Comparison of ENCODE assay signal across 9 cellular contexts in genomic region chr6:30727920-30728605, GRCh38. TPM values are rescaled to one million over a fixed set of nuclear protein-coding genes. Genes with fewer than 3 reads are reported as not detected.
DNase-seq lines count a peak whose midpoint lies in the region; ATAC-seq and TF ChIP-seq lines count a peak whose summit lies in the region.
"Had no signal": no experiment of that assay in that cellular context is flagged by ENCODE, and none has a peak within 500 bp of the region (broad histone marks: within the 10 kb centered on the region; RNA-seq: fewer than 3 reads in every experiment).

No MANE protein-coding gene starts in this region.

- no peak overlapping the region for H3K4me2 ChIP-seq in fibroblast of lung (ENCODE audit: extremely low read depth, insufficient read depth, low read length)

- H3K36me3 Mint-ChIP-seq in activated T-cell treated with anti-CD3 and anti-CD28 coated beads, Interleukin-2, amount 50 U/mL, for 72 hours (ENCODE audit: insufficient read depth in 2 of 2) = peaks cover 19 to 27% of the 10 kb centered on the region in 2 donors

- H3K27me3 ChIP-seq in RWPE2 (ENCODE audit: insufficient read depth, poor library complexity, severe bottlenecking) = no peaks in the 10 kb centered on the region
- H3K27me3 ChIP-seq in fibroblast of lung (ENCODE audit: control insufficient read depth, insufficient read depth, low read length) = no peaks in the 10 kb centered on the region
- no peaks in the 10 kb centered on the region for H3K27me3 ChIP-seq in suprapubic skin

- H3K4me3 Mint-ChIP-seq in activated T-cell treated with anti-CD3 and anti-CD28 coated beads, Interleukin-2, amount 50 U/mL, for 72 hours = no peak overlapping the region

- H3K4me1 ChIP-seq in RWPE2 (ENCODE audit: insufficient read depth, poor library complexity, severe bottlenecking) = peaks cover under 1% of the 10 kb centered on the region
- peaks cover 13% of the 10 kb centered on the region for H3K4me1 ChIP-seq in fibroblast of lung (ENCODE audit: control insufficient read depth, extremely low read depth, insufficient read depth, low read length)
- peaks cover 49% of the 10 kb centered on the region for H3K4me1 ChIP-seq in suprapubic skin

- no peak for DNase-seq in activated T-cell treated with anti-CD3 and anti-CD28 coated beads, Interleukin-2, amount 50 U/mL, for 72 hours
- DNase-seq in activated T-cell treated with anti-CD3 and anti-CD28 coated beads, Interleukin-2, amount 50 U/mL, for 48 hours = no peak
- DNase-seq in RWPE2 (ENCODE audit: low spot score) = no peak
- DNase-seq in fibroblast of lung (ENCODE audit: low read depth in 2 of 2) = peak; percentile 59 to 73
- DNase-seq in suprapubic skin (ENCODE audit: low spot score in 2 of 2) = no peak
- DNase-seq in anterior cingulate cortex (lab: John Stamatoyannopoulos, UW) = no peak
- DNase-seq in DMS79 (lab: John Stamatoyannopoulos, UW) = no peak
- DNase-seq: mucosa of descending colon had no signal

- H3K27ac ChIP-seq in RWPE2 (ENCODE audit: poor library complexity, severe bottlenecking) = peak overlapping the region; percentile 96
- H3K27ac ChIP-seq in fibroblast of lung (ENCODE audit: insufficient read depth, low read length) = peak overlapping the region; percentile 15
- H3K27ac ChIP-seq in suprapubic skin = peak overlapping the region; percentile 3

- H3K9me3 Mint-ChIP-seq in activated T-cell treated with anti-CD3 and anti-CD28 coated beads, Interleukin-2, amount 50 U/mL, for 72 hours = no peaks in the 10 kb centered on the region

- H3K27me3 Mint-ChIP-seq in activated T-cell treated with anti-CD3 and anti-CD28 coated beads, Interleukin-2, amount 50 U/mL, for 72 hours (ENCODE audit: low read depth) = no peaks in the 10 kb centered on the region

- H3K4me3 ChIP-seq in RWPE2 (ENCODE audit: severe bottlenecking) (no peak overlapping the region), fibroblast of lung (replicated peaks in 1 of 4; ENCODE audit: control extremely low read depth in 1 of 4, insufficient read depth in 1 of 4, low read depth in 3 of 4, low read length in 4 of 4) (no peak overlapping the region), suprapubic skin (no peak overlapping the region)
- H3K4me3 ChIP-seq: mucosa of descending colon had no signal

- WGBS in suprapubic skin = 68% methylated on average over 9 of the region's 9 CpGs

- H3K36me3 ChIP-seq in RWPE2 (ENCODE audit: low read depth) (peaks cover 74% of the 10 kb centered on the region), fibroblast of lung (ENCODE audit: control insufficient read depth, insufficient read depth, low read length) (peaks cover 21% of the 10 kb centered on the region), suprapubic skin (peaks cover 90% of the 10 kb centered on the region)

- H3K79me2 ChIP-seq in fibroblast of lung (ENCODE audit: control insufficient read depth, insufficient read depth, low read length) = peaks cover 25% of the 10 kb centered on the region

- H3K4me1 Mint-ChIP-seq in activated T-cell treated with anti-CD3 and anti-CD28 coated beads, Interleukin-2, amount 50 U/mL, for 72 hours (ENCODE audit: low read depth) = peaks cover 65% of the 10 kb centered on the region

- TF ChIP-seq CTCF in RWPE2 (IDR thresholded peaks at IDR 0.05; ENCODE audit: poor library complexity, severe bottlenecking) = peak; percentile 20
- peak; percentile 46 to 54 for TF ChIP-seq CTCF in fibroblast of lung (conservative IDR thresholded peaks at IDR 0.05 in 1 of 2, IDR thresholded peaks at IDR 0.05 in 1 of 2; ENCODE audit: low read depth in 1 of 2, low read length in 2 of 2)
- no peak for TF ChIP-seq CTCF in suprapubic skin (IDR thresholded peaks at IDR 0.05)

- H3K9me3 ChIP-seq in RWPE2 (ENCODE audit: severe bottlenecking) = no peaks in the 10 kb centered on the region
- no peaks in the 10 kb centered on the region for H3K9me3 ChIP-seq in fibroblast of lung (ENCODE audit: control insufficient read depth, insufficient read depth, low read depth, low read length)
- no peaks in the 10 kb centered on the region for H3K9me3 ChIP-seq in suprapubic skin
- H3K9me3 ChIP-seq: mucosa of descending colon had no signal

- ATAC-seq in activated T-cell treated with anti-CD3 and anti-CD28 coated beads, Interleukin-2, amount 50 U/mL, for 72 hours (replicated peaks in 1 of 2) = no peak
- ATAC-seq in RWPE2 (ENCODE audit: low read depth) (no peak), HG02870 (IDR thresholded peaks at IDR 0.05; ENCODE audit: unreplicated experiment) (no peak)
- ATAC-seq: mucosa of descending colon had no signal

- no peak for TF ChIP-seq POLR2A in suprapubic skin (IDR thresholded peaks at IDR 0.05)

- no peak for TF ChIP-seq EP300 in suprapubic skin (IDR thresholded peaks at IDR 0.05)

- no peak overlapping the region for H2AFZ ChIP-seq in fibroblast of lung (ENCODE audit: low read length)

- no peak overlapping the region for H3K9ac ChIP-seq in fibroblast of lung (ENCODE audit: insufficient read depth, low read length)

- peaks cover 1% of the 10 kb centered on the region for H4K20me1 ChIP-seq in fibroblast of lung (ENCODE audit: control insufficient read depth, extremely low read depth, insufficient read depth, low read length)

- H3K27ac Mint-ChIP-seq in activated T-cell treated with anti-CD3 and anti-CD28 coated beads, Interleukin-2, amount 50 U/mL, for 72 hours = peak overlapping the region; percentile 24

RNA-seq across cellular contexts. Expression of gene TUBB, which starts 7.9 kb away (rescaled TPM):
- 100 to 1,000 TPM; 668 to 724 TPM for total RNA-seq in activated T-cell treated with anti-CD3 and anti-CD28 coated beads, Interleukin-2, amount 50 U/mL, for 72 hours
- total RNA-seq in fibroblast of lung (432 and 551 TPM in 2 replicates), suprapubic skin (100 to 1,000 TPM; 166 to 348 (median 244) TPM)
- 1,493 and 2,513 TPM in 2 replicates for polyA plus RNA-seq in fibroblast of lung
- polyA plus RNA-seq in fibroblast of lung (2012) = 1,291 and 2,040 TPM in 2 replicates
- 2,570 and 3,657 TPM in 2 replicates for polyA minus RNA-seq in fibroblast of lung (ENCODE audit: low replicate concordance)

RNA-seq across cellular contexts. Expression of gene MDC1, which starts 11.0 kb away (rescaled TPM):
- total RNA-seq in activated T-cell treated with anti-CD3 and anti-CD28 coated beads, Interleukin-2, amount 50 U/mL, for 72 hours = 100 to 1,000 TPM; 102 to 127 TPM
- total RNA-seq in fibroblast of lung (3.3 and 5.0 TPM in 2 replicates), suprapubic skin (10 to 100 TPM; 10.4 to 27.0 (median 16.3) TPM)
- polyA plus RNA-seq in fibroblast of lung = 3.3 and 7.4 TPM in 2 replicates
- 8.7 and 14.3 TPM in 2 replicates for polyA plus RNA-seq in fibroblast of lung (2012)
- polyA minus RNA-seq in fibroblast of lung (ENCODE audit: low replicate concordance) = 47.9 and 50.8 TPM in 2 replicates

RNA-seq across cellular contexts. Expression of gene FLOT1, which starts 14.4 kb away (rescaled TPM):
- 100 to 1,000 TPM; 293 to 319 TPM for total RNA-seq in activated T-cell treated with anti-CD3 and anti-CD28 coated beads, Interleukin-2, amount 50 U/mL, for 72 hours
- total RNA-seq in fibroblast of lung (136 and 180 TPM in 2 replicates), suprapubic skin (10 to 100 TPM; 28.4 to 60.8 (median 45.5) TPM)
- polyA plus RNA-seq in fibroblast of lung = 301 TPM in 2 replicates
- polyA plus RNA-seq in fibroblast of lung (2012) = 219 and 223 TPM in 2 replicates
- 145 and 206 TPM in 2 replicates for polyA minus RNA-seq in fibroblast of lung (ENCODE audit: low replicate concordance)

RNA-seq across cellular contexts. Expression of gene IER3, which starts 16.3 kb away (rescaled TPM):
- total RNA-seq in activated T-cell treated with anti-CD3 and anti-CD28 coated beads, Interleukin-2, amount 50 U/mL, for 72 hours = 100 to 1,000 TPM; 174 to 197 TPM
- total RNA-seq in fibroblast of lung (42.9 and 43.3 TPM in 2 replicates), suprapubic skin (10 to 100 TPM; 22.0 to 86.2 (median 45.8) TPM)
- 34.2 and 102 TPM in 2 replicates for polyA plus RNA-seq in fibroblast of lung
- 44.9 and 125 TPM in 2 replicates for polyA plus RNA-seq in fibroblast of lung (2012)
- 8.1 and 14.4 TPM in 2 replicates for polyA minus RNA-seq in fibroblast of lung (ENCODE audit: low replicate concordance)

RNA-seq across cellular contexts. Expression of gene NRM, which starts 37.3 kb away (rescaled TPM):
- total RNA-seq in activated T-cell treated with anti-CD3 and anti-CD28 coated beads, Interleukin-2, amount 50 U/mL, for 72 hours = 10 to 100 TPM; 26.9 to 29.6 TPM
- 1.5 and 2.5 TPM in 2 replicates for total RNA-seq in fibroblast of lung
- polyA plus RNA-seq in fibroblast of lung = 18.3 and 39.6 TPM in 2 replicates
- 21.5 and 46.7 TPM in 2 replicates for polyA plus RNA-seq in fibroblast of lung (2012)
- 66.6 and 131 TPM in 2 replicates for polyA minus RNA-seq in fibroblast of lung (ENCODE audit: low replicate concordance)
- total RNA-seq in suprapubic skin = 1 to 10 TPM; 2.3 to 9.0 (median 6.8) TPM

Comparison
In these comparisons a context has a peak if more than half of its experiments do, and no peak if none do; other contexts are left out.
1. DNase-seq: peak in fibroblast of lung (2 of 2); none in activated T-cell treated with anti-CD3 and anti-CD28 coated beads, Interleukin-2, amount 50 U/mL, for 72 hours (0 of 2), activated T-cell treated with anti-CD3 and anti-CD28 coated beads, Interleukin-2, amount 50 U/mL, for 48 hours (0 of 2), RWPE2 (single experiment), suprapubic skin (0 of 2), anterior cingulate cortex (0 of 58) and DMS79 (single experiment).
2. H3K27ac ChIP-seq: peak in every context shown above with its lines; median percentile 96 in RWPE2; 15 in fibroblast of lung; 3 in suprapubic skin.
3. CTCF ChIP-seq: peak in RWPE2 (single experiment) and fibroblast of lung (2 of 2); none in suprapubic skin (0 of 2).